Comparison of ENCODE assay signal across 1 cellular context in genomic region chr12:110931315-110931728, GRCh38.
TF ChIP-seq lines count a peak whose summit lies in the region.

No MANE protein-coding gene starts in this region.

TF ChIP-seq in H1, 55 proteins besides CTCF, POLR2A, EP300 and RAD21:
- TF ChIP-seq SIX5 (IDR thresholded peaks at IDR 0.05; ENCODE audit: low read depth, low read length) (no peak), CREB1 (IDR thresholded peaks at IDR 0.05) (no peak), SIRT6 (IDR thresholded peaks at IDR 0.05; ENCODE audit: low read length) (no peak), SAP30 (IDR thresholded peaks at IDR 0.05; ENCODE audit: insufficient read depth, insufficient replicate concordance, low read length) (no peak), CEBPB (IDR thresholded peaks at IDR 0.05; ENCODE audit: low read depth, low read length) (no peak), KDM5A (IDR thresholded peaks at IDR 0.05; ENCODE audit: low read length) (no peak), CBX5 (IDR thresholded peaks at IDR 0.05; ENCODE audit: low read depth, low read length) (no peak), TAF7 (optimal IDR thresholded peaks at IDR 0.05; ENCODE audit: borderline replicate concordance, low read depth, low read length) (no peak), TBP (IDR thresholded peaks at IDR 0.05; ENCODE audit: low read depth, low read length) (no peak), ATF2 (IDR thresholded peaks at IDR 0.05; ENCODE audit: low read length) (no peak), SP4 (IDR thresholded peaks at IDR 0.05; ENCODE audit: low read length) (no peak), BACH1 (IDR thresholded peaks at IDR 0.05; ENCODE audit: low read length) (no peak)
TF ChIP-seq in H1: peak in this region for 0.
